In the genomic region with DNA sequence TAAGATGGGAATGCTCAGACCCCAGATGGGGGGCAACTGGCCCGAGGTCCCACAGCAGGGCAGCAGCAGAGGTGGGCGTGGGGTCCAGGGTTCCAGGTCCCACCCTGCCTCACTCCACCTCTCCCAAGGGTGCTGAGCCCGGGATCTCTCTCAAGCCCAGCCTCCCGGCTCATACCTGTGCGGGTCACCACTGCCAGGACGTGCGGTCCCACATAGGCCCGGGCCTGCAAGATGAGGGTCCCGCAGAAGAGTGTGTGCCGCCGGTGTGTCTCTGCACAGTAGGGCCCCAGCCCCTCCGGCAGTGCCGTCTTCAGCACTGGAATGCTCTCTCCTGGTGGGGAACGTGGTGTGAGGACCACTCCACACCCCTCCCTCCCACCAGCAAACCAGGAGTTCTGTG, we compare ENCODE assay signal across 21 cellular contexts.
"Had no signal": no experiment of that assay in that cellular context is flagged by ENCODE, and none has a peak within 500 bp of the region (broad histone marks: within the 10 kb centered on the region; RNA-seq: fewer than 3 reads in every experiment).

No MANE protein-coding gene starts in this region.

- ATAC-seq: effector memory CD8-positive, alpha-beta T cell; esophagus mucosa; gastrocnemius medialis; heart right ventricle; left cardiac atrium; left lung; left ventricle myocardium superior; lower lobe of right lung had no signal

- H3K36me3 ChIP-seq: colonic mucosa had no signal

- H3K4me1 ChIP-seq: colonic mucosa, gastrocnemius medialis, heart right ventricle, left lung, lower lobe of right lung had no signal

- H3K4me3 ChIP-seq: colonic mucosa, esophagus squamous epithelium, gastrocnemius medialis, heart right ventricle, left lung, lower lobe of right lung had no signal

- H3K27me3 ChIP-seq: colonic mucosa, esophagus squamous epithelium, gastrocnemius medialis, heart right ventricle, left lung had no signal

- DNase-seq: colonic mucosa; cortex of kidney; effector CD8-positive, alpha-beta T cell; effector memory CD8-positive, alpha-beta T cell; endodermal cell; erythroblast; esophagus squamous epithelium; foreskin fibroblast; foreskin melanocyte; gastrocnemius medialis; glutamatergic neuron; head of caudate nucleus; heart right ventricle; hippocampal formation; left cardiac atrium; left lung; left ventricle myocardium superior; lower lobe of right lung; mesenchymal stem cell had no signal

- H3K9me3 ChIP-seq: colonic mucosa, esophagus squamous epithelium, gastrocnemius medialis, heart right ventricle, left lung, lower lobe of right lung had no signal

- H3K27ac ChIP-seq: colonic mucosa, epithelial cell of prostate, esophagus squamous epithelium, gastrocnemius medialis, heart right ventricle, left lung, lower lobe of right lung had no signal
